Comparison of ENCODE assay signal across 17 cellular contexts in the genomic region with DNA sequence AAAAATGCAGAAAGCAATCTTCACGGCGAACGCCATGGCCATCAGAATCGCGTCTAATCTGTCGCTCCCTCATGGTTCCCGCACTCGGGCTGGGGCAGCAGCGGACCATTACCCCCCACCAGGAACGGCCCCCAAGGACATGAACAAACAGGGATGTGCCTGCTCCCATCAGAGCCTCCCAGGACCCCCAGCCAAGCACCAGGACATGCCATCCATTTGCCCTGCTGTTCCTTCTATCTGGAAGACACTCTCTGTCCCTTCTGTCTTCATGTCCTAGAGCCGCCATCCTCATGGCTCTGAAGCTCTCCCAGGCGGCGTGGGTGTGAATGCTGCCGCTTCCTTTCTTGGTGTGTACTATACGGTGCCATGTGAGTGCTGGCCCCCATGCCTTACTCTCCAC.
A peak's percentile ranks its signal among the peaks of the same experiment; 100 is the strongest.
DNase-seq lines count a peak whose midpoint lies in the region; ATAC-seq and TF ChIP-seq lines count a peak whose summit lies in the region.
"Had no signal": no experiment of that assay in that cellular context is flagged by ENCODE, and none has a peak within 500 bp of the region (broad histone marks: within the 10 kb centered on the region; RNA-seq: fewer than 3 reads in every experiment).

No MANE protein-coding gene starts in this region.

- H3K9me3 ChIP-seq in RWPE2 (ENCODE audit: severe bottlenecking), result no peaks in the 10 kb centered on the region
- H3K9me3 ChIP-seq in endodermal cell (ENCODE audit: control insufficient read depth, low read length), result peaks cover 9% of the 10 kb centered on the region
- peaks cover 3% of the 10 kb centered on the region for H3K9me3 ChIP-seq in trophoblast cell (ENCODE audit: insufficient read depth, low read depth, low read length)

- H2BK120ac ChIP-seq in trophoblast cell (ENCODE audit: insufficient read depth, low read length, poor library complexity), result no peak overlapping the region

- H3K9ac ChIP-seq in endodermal cell (ENCODE audit: extremely low read depth, low read length, poor library complexity, severe bottlenecking) (no peak overlapping the region), trophoblast cell (ENCODE audit: low read length) (no peak overlapping the region)
- H3K9ac ChIP-seq: GM23248 had no signal

- H3K36me3 ChIP-seq in RWPE2 (ENCODE audit: low read depth) (no peaks in the 10 kb centered on the region), endodermal cell (ENCODE audit: control insufficient read depth, insufficient read depth, low read length) (no peaks in the 10 kb centered on the region), trophoblast cell (ENCODE audit: control insufficient read depth in 1 of 2, insufficient read depth in 2 of 2, low read length in 2 of 2) (no peaks in the 10 kb centered on the region)

- H4K8ac ChIP-seq in trophoblast cell (ENCODE audit: low read depth, low read length), result no peak overlapping the region

- no peak overlapping the region for H3K18ac ChIP-seq in trophoblast cell (ENCODE audit: low read length)

- no peak overlapping the region for H2BK5ac ChIP-seq in trophoblast cell (ENCODE audit: low read depth, low read length, poor library complexity)

- peak overlapping the region; percentile 21 for H2AK5ac ChIP-seq in trophoblast cell (ENCODE audit: low read length)

- H3K36me3 Mint-ChIP-seq in endodermal cell (ENCODE audit: low read depth), result no peaks in the 10 kb centered on the region
- H3K36me3 Mint-ChIP-seq: CD14-positive monocyte; CD4-positive, alpha-beta memory T cell; IgD-negative memory B cell had no signal

- H3K27me3 Mint-ChIP-seq in endodermal cell (ENCODE audit: insufficient read depth), result peaks cover 12% of the 10 kb centered on the region
- H3K27me3 Mint-ChIP-seq: IgD-negative memory B cell had no signal

- H3K14ac ChIP-seq in trophoblast cell (ENCODE audit: low read length), result no peak overlapping the region

- H3K4me3 ChIP-seq in RWPE2 (ENCODE audit: severe bottlenecking), result no peak overlapping the region
- H3K4me3 ChIP-seq in endodermal cell (ENCODE audit: low read length), result no peak overlapping the region
- H3K4me3 ChIP-seq in trophoblast cell (ENCODE audit: low read depth, low read length), result no peak overlapping the region
- H3K4me3 ChIP-seq: GM23248 had no signal

- no peak overlapping the region for H4K12ac ChIP-seq in trophoblast cell (ENCODE audit: low read depth, low read length)

- 95% methylated on average over 13 to 15 of the region's 15 CpGs for WGBS in endodermal cell (ENCODE audit: insufficient coverage in 1 of 2, insufficient read length in 1 of 2), 2 experiments
- WGBS in trophoblast cell (ENCODE audit: extremely low coverage, insufficient coverage, insufficient read length), result no CpG with 5 or more reads among the region's 15 CpGs

- no peaks in the 10 kb centered on the region for H3K27me3 ChIP-seq in RWPE2 (ENCODE audit: insufficient read depth, poor library complexity, severe bottlenecking)
- H3K27me3 ChIP-seq in endodermal cell (ENCODE audit: control insufficient read depth, insufficient read depth, low read length, poor library complexity, severe bottlenecking), result no peaks in the 10 kb centered on the region
- no peaks in the 10 kb centered on the region for H3K27me3 ChIP-seq in trophoblast cell (ENCODE audit: insufficient read depth, low read length)

- no peak overlapping the region for H3K4me2 ChIP-seq in trophoblast cell (ENCODE audit: low read length)

- H2BK12ac ChIP-seq in trophoblast cell (ENCODE audit: low read length), result no peak overlapping the region

- peak overlapping the region; percentile 3 for H4K91ac ChIP-seq in trophoblast cell (ENCODE audit: low read depth, low read length)

- H3K4me3 Mint-ChIP-seq in endodermal cell, result no peak overlapping the region
- H3K4me3 Mint-ChIP-seq: CD14-positive monocyte; CD4-positive, alpha-beta memory T cell; IgD-negative memory B cell had no signal

- H2AFZ ChIP-seq in trophoblast cell (ENCODE audit: insufficient read depth, low read length, poor library complexity), result no peak overlapping the region
- H2AFZ ChIP-seq: GM23248 had no signal

- no peaks in the 10 kb centered on the region for H3K79me2 ChIP-seq in trophoblast cell (ENCODE audit: control insufficient read depth, insufficient read depth, low read length, poor library complexity)

- DNase-seq in RWPE2 (ENCODE audit: low spot score) (peak; percentile 44), endodermal cell (peak; percentile 26), trophoblast cell (no peak), NOMO-1 (lab: John Stamatoyannopoulos, UW; ENCODE audit: unreplicated experiment in 2 of 2) (no peak), GOT3 (lab: John Stamatoyannopoulos, UW) (no peak), NCI-H187 treated with DMSO at 0.1 percent for 48 hours (lab: John Stamatoyannopoulos, UW) (no peak)
- DNase-seq: AML-193; CD4-positive, alpha-beta memory T cell; DMS153; DMS79; GDM1; GM23248; HCEC 1CT had no signal

- peaks cover 30% of the 10 kb centered on the region for H3K4me1 ChIP-seq in RWPE2 (ENCODE audit: insufficient read depth, poor library complexity, severe bottlenecking)
- H3K4me1 ChIP-seq in endodermal cell (ENCODE audit: control insufficient read depth, insufficient read depth, low read length), result peaks cover 6% of the 10 kb centered on the region
- H3K4me1 ChIP-seq in trophoblast cell (ENCODE audit: control insufficient read depth in 1 of 2, insufficient read depth in 2 of 2, low read length in 2 of 2), result peaks cover 10 to 24% of the 10 kb centered on the region in 2 experiments

- H3K4me1 Mint-ChIP-seq in endodermal cell, result peaks cover 32% of the 10 kb centered on the region
- H3K4me1 Mint-ChIP-seq: CD14-positive monocyte, IgD-negative memory B cell had no signal

- no peak overlapping the region for H3K4ac ChIP-seq in trophoblast cell (ENCODE audit: low read depth, low read length)

- no peak overlapping the region for H3K27ac ChIP-seq in RWPE2 (ENCODE audit: poor library complexity, severe bottlenecking)
- no peak overlapping the region for H3K27ac ChIP-seq in endodermal cell (ENCODE audit: low read depth, low read length)
- H3K27ac ChIP-seq in trophoblast cell (ENCODE audit: low read depth, low read length), result no peak overlapping the region
- H3K27ac ChIP-seq: GM23248 had no signal

- no peaks in the 10 kb centered on the region for H3K79me1 ChIP-seq in trophoblast cell (ENCODE audit: low read length)

- TF ChIP-seq CTCF in RWPE2 (IDR thresholded peaks at IDR 0.05; ENCODE audit: poor library complexity, severe bottlenecking) (no peak), endodermal cell (conservative IDR thresholded peaks at IDR 0.05) (no peak)

- ATAC-seq in RWPE2 (ENCODE audit: low read depth) (no peak), HG02798 (IDR thresholded peaks at IDR 0.05; ENCODE audit: poor library complexity, unreplicated experiment) (no peak)
- ATAC-seq: HepG2 had no signal

- no peak overlapping the region for H3K23ac ChIP-seq in trophoblast cell (ENCODE audit: low read length)

- peaks cover 9% of the 10 kb centered on the region for H3K9me3 Mint-ChIP-seq in endodermal cell

- H3K27ac Mint-ChIP-seq in endodermal cell, result no peak overlapping the region
- H3K27ac Mint-ChIP-seq: CD14-positive monocyte, IgD-negative memory B cell had no signal

Comparison
In these comparisons a context has a peak if more than half of its experiments do, and no peak if none do; other contexts are left out.
1. DNase-seq: peak in RWPE2 (single experiment) and endodermal cell (single experiment); none in trophoblast cell (0 of 2), NOMO-1 (0 of 2), GOT3 (single experiment) and NCI-H187 treated with DMSO at 0.1 percent for 48 hours (single experiment).